ENCODE assay signal across 9 cellular contexts in genomic region chr9:33466565-33467495, GRCh38. TPM values are rescaled to one million over a fixed set of nuclear protein-coding genes. Genes with fewer than 3 reads are reported as not detected.
DNase-seq lines count a peak whose midpoint lies in the region; ATAC-seq and TF ChIP-seq lines count a peak whose summit lies in the region.
"Had no signal": no experiment of that assay in that cellular context is flagged by ENCODE, and none has a peak within 500 bp of the region (broad histone marks: within the 10 kb centered on the region; RNA-seq: fewer than 3 reads in every experiment).

No MANE protein-coding gene starts in this region.

- intact Hi-C loops in Right ventricle myocardium superior (cut with DNase I): loop anchor here (10.0 kb wide), 2 partner anchors 92 to 182 kb away; no protein-coding TSS in a partner anchor
- intact Hi-C loops in sigmoid colon (cut with DNase I): loop anchor here (1.0 to 5.0 kb wide), 3 partner anchors 20 to 180 kb away; partner anchors contain the start of gene AQP3

- H3K4me3 ChIP-seq in sigmoid colon: no peak overlapping the region
- H3K4me3 ChIP-seq: HAP-1 had no signal

- H3K27ac ChIP-seq in RWPE1: peak overlapping the region; percentile 61
- H3K27ac ChIP-seq in sigmoid colon: no peak overlapping the region

- no peak for DNase-seq in AG09319 (ENCODE audit: extremely low read depth, low read depth)
- DNase-seq in GM19238 (ENCODE audit: insufficient read length, low spot score): peak; percentile 70
- peak; percentile 65 for DNase-seq in RWPE1 (ENCODE audit: low spot score)
- DNase-seq in activated gamma-delta T cell treated with anti-CD3 and anti-CD28 coated beads, Interleukin-2, amount 50 U/mL, for 16 hours (ENCODE audit: low read depth): peak; percentile 64
- peak; percentile 80 for DNase-seq in Right ventricle myocardium superior
- DNase-seq in sigmoid colon: peak; percentile 76
- DNase-seq in HPDE6-E6E7 (ENCODE audit: extremely low spot score): no peak

- no peaks in the 10 kb centered on the region for H3K27me3 ChIP-seq in sigmoid colon

- TF ChIP-seq EP300 in sigmoid colon (IDR thresholded peaks at IDR 0.05): no peak

- no peak for TF ChIP-seq POLR2A in sigmoid colon (IDR thresholded peaks at IDR 0.05)

- peaks cover 55 to 100% (median 78%) of the 10 kb centered on the region in 4 donors for H3K36me3 ChIP-seq in sigmoid colon

- WGBS in sigmoid colon, 2 donors: 70 to 79% methylated on average over 24 of the region's 24 CpGs

- H3K9me3 ChIP-seq in sigmoid colon: no peaks in the 10 kb centered on the region
- H3K9me3 ChIP-seq: HAP-1 had no signal

- CTCF ChIA-PET in RWPE1 (lab: Yijun Ruan, JAX): interaction anchor here (0.6 to 2.5 kb wide), 21 partner anchors 10 to 276 kb away, joined by 3 to 33 read pairs (median 5); partner anchors contain the start of gene AQP3

- POLR2A ChIA-PET in RWPE1 (lab: Yijun Ruan, JAX; ENCODE audit: low non-redundant PET): no interaction called here

- peaks cover 0 to 3% (median 1%) of the 10 kb centered on the region in 4 donors for H3K4me1 ChIP-seq in sigmoid colon

- ATAC-seq in Right ventricle myocardium superior (ENCODE audit: poor library complexity) (peak; percentile 61), GM19463 (IDR thresholded peaks at IDR 0.05; ENCODE audit: unreplicated experiment) (no peak)

- TF ChIP-seq CTCF in AG09319 (IDR thresholded peaks at IDR 0.05; ENCODE audit: low read depth, low read length) (peak; percentile 98), RWPE1 (conservative IDR thresholded peaks at IDR 0.05; ENCODE audit: low read depth) (peak; percentile 100), sigmoid colon (IDR thresholded peaks at IDR 0.05) (peak; percentile 83 to 94 (median 88))

RNA-seq across cellular contexts. Expression of gene NOL6, which starts 6.9 kb away (rescaled TPM):
- total RNA-seq in Right ventricle myocardium superior (13.0 TPM), sigmoid colon (10 to 100 TPM in 2 of 4 donors, 1 to 10 TPM in 2; 8.2 to 17.2 (median 10.3) TPM)
- polyA plus RNA-seq in sigmoid colon: 10 to 100 TPM in 1 of 3 donors, 1 to 10 TPM in 2; 5.5 to 23.6 (median 7.8) TPM

RNA-seq across cellular contexts. Expression of gene AQP3, which starts 19.4 kb away (rescaled TPM):
- total RNA-seq in Right ventricle myocardium superior: 16.3 TPM
- total RNA-seq in sigmoid colon: 1 to 10 TPM; 3.0 to 6.9 (median 4.5) TPM
- 10 to 100 TPM in 1 of 3 donors, 1 to 10 TPM in 2; 1.6 to 13.6 (median 1.8) TPM for polyA plus RNA-seq in sigmoid colon

RNA-seq across cellular contexts. Expression of gene ANKRD18B, which starts 57.2 kb away (rescaled TPM):
- total RNA-seq in Right ventricle myocardium superior (not detected), sigmoid colon (under 1 TPM in 1 of 4 donors, not detected in 3; under 0.01 TPM)
- under 1 TPM in 1 of 3 donors, not detected in 2; 0.60 TPM for polyA plus RNA-seq in sigmoid colon

Comparison
In these comparisons a context has a peak if more than half of its experiments do, and no peak if none do; other contexts are left out.
1. DNase-seq: peak in GM19238 (single experiment), RWPE1 (single experiment), activated gamma-delta T cell treated with anti-CD3 and anti-CD28 coated beads, Interleukin-2, amount 50 U/mL, for 16 hours (single experiment), Right ventricle myocardium superior (single experiment) and sigmoid colon (single experiment); none in AG09319 (single experiment) and HPDE6-E6E7 (single experiment).
2. Peak in every context shown above with its lines, with median percentiles within 50 percentile points of each other: CTCF ChIP-seq.